14 cellular contexts compared by ENCODE assay signal in genomic region chr15:74632601-74633000, GRCh38.
"Had no signal": no experiment of that assay in that cellular context is flagged by ENCODE, and none has a peak within 500 bp of the region (broad histone marks: within the 10 kb centered on the region; RNA-seq: fewer than 3 reads in every experiment).

No MANE protein-coding gene starts in this region.

- H3K27me3 Mint-ChIP-seq: activated CD4-positive, alpha-beta T cell treated with anti-CD3 and anti-CD28 coated beads for 36 hours; activated naive CD8-positive, alpha-beta T cell; central memory CD8-positive, alpha-beta T cell; progenitor cell of endocrine pancreas; stimulated activated naive B cell treated with anti-CD40 and anti-IgM and Interleukin-4, amounts not matched to agents 10 μg/mL and 1 μg/mL and 100 μg/mL, for 72 hours had no signal

- H3K27ac ChIP-seq: left ventricle myocardium inferior, neutrophil, sigmoid colon, stomach, tibial artery had no signal

- H3K27ac Mint-ChIP-seq: activated CD4-positive, alpha-beta T cell treated with anti-CD3 and anti-CD28 coated beads for 36 hours; activated naive CD8-positive, alpha-beta T cell; progenitor cell of endocrine pancreas; stimulated activated naive B cell treated with anti-CD40 and anti-IgM and Interleukin-4, amounts not matched to agents 10 μg/mL and 1 μg/mL and 100 μg/mL, for 72 hours; T-helper 2 cell treated with Interferon-gamma antibody and Interleukin-4, amounts not matched to agents 5 μg/mL and 100 μg/mL, for 36 hours had no signal

- H3K9me3 Mint-ChIP-seq: central memory CD8-positive, alpha-beta T cell; nephron progenitor cell; stimulated activated naive B cell treated with anti-CD40 and anti-IgM and Interleukin-4, amounts not matched to agents 10 μg/mL and 1 μg/mL and 100 μg/mL, for 72 hours; T-helper 2 cell treated with Interferon-gamma antibody and Interleukin-4, amounts not matched to agents 5 μg/mL and 100 μg/mL, for 36 hours had no signal

- H3K4me3 ChIP-seq: left ventricle myocardium inferior, lung, sigmoid colon, stomach, tibial artery had no signal

- H3K4me3 Mint-ChIP-seq: activated CD4-positive, alpha-beta T cell treated with anti-CD3 and anti-CD28 coated beads for 36 hours; activated naive CD8-positive, alpha-beta T cell; central memory CD8-positive, alpha-beta T cell; nephron progenitor cell; T-helper 2 cell treated with Interferon-gamma antibody and Interleukin-4, amounts not matched to agents 5 μg/mL and 100 μg/mL, for 36 hours had no signal

- H3K27me3 ChIP-seq: neutrophil, sigmoid colon, stomach, tibial artery had no signal

- H3K4me1 Mint-ChIP-seq: activated CD4-positive, alpha-beta T cell treated with anti-CD3 and anti-CD28 coated beads for 36 hours; nephron progenitor cell had no signal

- H3K9me3 ChIP-seq: left ventricle myocardium inferior, neutrophil, sigmoid colon, stomach, tibial artery had no signal

- H3K4me1 ChIP-seq: sigmoid colon, stomach had no signal

- DNase-seq: kidney glomerular epithelial cell, sigmoid colon had no signal
